In genomic region chr19:38859611-38860204, GRCh38 we compare ENCODE assay signal across 1 cellular context.
TF ChIP-seq lines count a peak whose summit lies in the region.

No MANE protein-coding gene starts in this region.

TF ChIP-seq in liver, 16 proteins besides CTCF, POLR2A, EP300 and RAD21:
- peak; percentile 42 for TF ChIP-seq SP1 (IDR thresholded peaks at IDR 0.05)
- TF ChIP-seq RXRA (IDR thresholded peaks at IDR 0.05) = peak; percentile 30 to 34
- peak; percentile 59 to 66 for TF ChIP-seq HNF4A (conservative IDR thresholded peaks at IDR 0.05)
